In the genomic region with DNA sequence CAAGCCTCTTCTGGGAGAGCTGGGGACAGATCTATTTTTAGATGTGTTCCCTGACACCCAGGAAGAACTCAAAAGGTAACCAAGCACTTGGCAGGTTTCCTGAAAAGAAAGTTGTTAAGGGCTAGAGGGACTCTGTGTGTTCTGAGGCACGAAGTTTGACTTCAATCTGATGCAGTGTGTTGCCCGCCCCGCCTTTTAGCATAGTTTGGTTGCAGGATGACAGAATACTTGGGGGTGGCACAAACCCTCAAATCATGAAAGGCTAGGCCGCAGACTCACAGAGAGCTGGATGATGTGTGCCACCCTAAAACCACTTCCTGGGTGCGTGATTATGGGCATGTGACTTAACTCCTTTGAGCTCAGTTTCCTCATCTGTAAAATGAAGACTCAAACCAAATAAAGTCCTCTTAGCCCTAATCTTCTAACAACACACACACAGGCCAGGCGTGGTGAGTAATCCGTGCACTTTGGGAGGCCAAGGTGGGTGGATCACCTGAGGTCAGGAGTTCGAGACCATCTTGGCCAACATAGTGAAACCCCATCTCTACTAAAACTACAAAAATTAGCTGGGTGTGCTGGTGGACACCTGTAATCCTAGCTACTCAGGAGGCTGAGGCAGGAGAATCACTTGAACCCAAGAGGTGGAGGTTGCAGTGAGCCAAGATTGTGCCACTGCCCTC, we compare ENCODE assay signal across 10 cellular contexts. TPM values are rescaled to one million over a fixed set of nuclear protein-coding genes. Genes with fewer than 3 reads are reported as not detected.
DNase-seq lines count a peak whose midpoint lies in the region; ATAC-seq and TF ChIP-seq lines count a peak whose summit lies in the region.
"Had no signal": no experiment of that assay in that cellular context is flagged by ENCODE, and none has a peak within 500 bp of the region (broad histone marks: within the 10 kb centered on the region; RNA-seq: fewer than 3 reads in every experiment).

No MANE protein-coding gene starts in this region.

- no peak overlapping the region for H3K27ac ChIP-seq in WERI-Rb-1

- ATAC-seq in GM21367 (IDR thresholded peaks at IDR 0.05; ENCODE audit: unreplicated experiment) (peak; percentile 66), Right ventricle myocardium superior (ENCODE audit: poor library complexity) (peak; percentile 95), SK-N-SH treated with all-trans-retinoic acid at 6 μM for 48 hours (no peak), HG03439 (IDR thresholded peaks at IDR 0.05; ENCODE audit: unreplicated experiment) (no peak), HG02571 (IDR thresholded peaks at IDR 0.05; ENCODE audit: unreplicated experiment) (no peak)

- DNase-seq in activated CD8-positive, alpha-beta memory T cell treated with anti-CD3 and anti-CD28 coated beads for 24 hours = peak; percentile 83
- DNase-seq in Right ventricle myocardium superior (no peak), WERI-Rb-1 (no peak)
- peak; percentile 47 to 77 (median 62) for DNase-seq in stimulated activated CD4-positive, alpha-beta T cell treated with anti-CD3 and anti-CD28 coated beads, TNF-alpha, amount 100 ng/mL, for 4 hours (ENCODE audit: low read depth in 3 of 3)
- DNase-seq: mesendoderm, NCI-H748 treated with DMSO at 0.1 percent for 48 hours had no signal

- H3K27me3 ChIP-seq in WERI-Rb-1 (ENCODE audit: insufficient read depth, low read depth, severe bottlenecking) = no peaks in the 10 kb centered on the region

- intact Hi-C loops in Right ventricle myocardium superior (cut with DNase I) = no loop called here

- no peak overlapping the region for H3K4me3 ChIP-seq in WERI-Rb-1 (ENCODE audit: low read depth, low read length)

- no peaks in the 10 kb centered on the region for H3K36me3 ChIP-seq in WERI-Rb-1

- H3K9me3 ChIP-seq in WERI-Rb-1 (ENCODE audit: severe bottlenecking) = peaks cover 4% of the 10 kb centered on the region

- TF ChIP-seq CTCF in WERI-Rb-1 (IDR thresholded peaks at IDR 0.05; ENCODE audit: low read depth, low read length) = no peak

TF ChIP-seq in SK-N-SH treated with all-trans-retinoic acid at 6 μM for 48 hours, 23 proteins besides CTCF, POLR2A, EP300 and RAD21:
- TF ChIP-seq ZNF70 (CRISPR knock-in tag; IDR thresholded peaks at IDR 0.05) = no peak

RNA-seq across cellular contexts. Expression of a gene that starts 12.8 kb away (rescaled TPM):
- total RNA-seq in Right ventricle myocardium superior = 50.7 TPM

Comparison
In these comparisons a context has a peak if more than half of its experiments do, and no peak if none do; other contexts are left out.
1. ATAC-seq: peak in GM21367 (single experiment) and Right ventricle myocardium superior (single experiment); none in SK-N-SH treated with all-trans-retinoic acid at 6 μM for 48 hours (single experiment), HG03439 (single experiment) and HG02571 (single experiment).
2. DNase-seq: peak in activated CD8-positive, alpha-beta memory T cell treated with anti-CD3 and anti-CD28 coated beads for 24 hours (single experiment) and stimulated activated CD4-positive, alpha-beta T cell treated with anti-CD3 and anti-CD28 coated beads, TNF-alpha, amount 100 ng/mL, for 4 hours (3 of 3); none in Right ventricle myocardium superior (single experiment) and WERI-Rb-1 (single experiment).